Comparison of ENCODE assay signal across 25 cellular contexts in genomic region chr9:91724609-91725505, GRCh38.
A peak's percentile ranks its signal among the peaks of the same experiment; 100 is the strongest.
DNase-seq lines count a peak whose midpoint lies in the region; ATAC-seq, FAIRE-seq and TF ChIP-seq lines count a peak whose summit lies in the region.
"Had no signal": no experiment of that assay in that cellular context is flagged by ENCODE, and none has a peak within 500 bp of the region (broad histone marks: within the 10 kb centered on the region; RNA-seq: fewer than 3 reads in every experiment).

No MANE protein-coding gene starts in this region.

- TF ChIP-seq POLR2A in HepG2 (IDR thresholded peaks at IDR 0.05; ENCODE audit: insufficient read depth in 1 of 2, low read depth in 2 of 2, low read length in 2 of 2) (no peak), right lobe of liver (IDR thresholded peaks at IDR 0.05) (no peak), testis (IDR thresholded peaks at IDR 0.05) (no peak), erythroblast (IDR thresholded peaks at IDR 0.05; ENCODE audit: low read length) (no peak)

- H3K79me2 ChIP-seq in HepG2 (ENCODE audit: insufficient read depth, low read length) (no peaks in the 10 kb centered on the region), osteoblast (ENCODE audit: insufficient read depth, low read length) (no peaks in the 10 kb centered on the region)

- intact Hi-C loops in HepG2 (cut with micrococcal nuclease; ENCODE audit: unreplicated experiment): no loop called here
- intact Hi-C loops in right lobe of liver (cut with DNase I): loop anchor here (5.0 to 10.0 kb wide), 2 partner anchors 810 to 813 kb away; no protein-coding TSS in a partner anchor
- intact Hi-C loops in sciatic nerve (cut with DNase I): loop anchor here (10.0 kb wide), 1 partner anchor 810 kb away; no protein-coding TSS in a partner anchor
- intact Hi-C loops in testis (cut with DNase I; ENCODE audit: low total_unique reads): no loop called here

- H3K4me3 ChIP-seq in HepG2 (replicated peaks in 1 of 3; ENCODE audit: insufficient read depth in 1 of 3, low read depth in 2 of 3, low read length in 3 of 3) (no peak overlapping the region), right lobe of liver (no peak overlapping the region), osteoblast (ENCODE audit: insufficient read depth, low read length) (no peak overlapping the region), testis (no peak overlapping the region)
- H3K4me3 ChIP-seq: BLaER1, GM12878, GM23248 had no signal

- no peaks in the 10 kb centered on the region for H3K9me3 ChIP-seq in HepG2 (ENCODE audit: low read length)
- H3K9me3 ChIP-seq in right lobe of liver: no peaks in the 10 kb centered on the region
- no peaks in the 10 kb centered on the region for H3K9me3 ChIP-seq in osteoblast (ENCODE audit: low read depth, low read length)
- no peaks in the 10 kb centered on the region for H3K9me3 ChIP-seq in testis
- H3K9me3 ChIP-seq: BLaER1 had no signal

- in situ Hi-C loops in HepG2 (cut with HindIII; ENCODE audit: extremely low pct_ligation_motif_present, low pct_unique_long_range_greater_than_20kb): no loop called here

- no peak overlapping the region for H3K9ac ChIP-seq in HepG2 (ENCODE audit: insufficient read depth, low read depth, low read length)
- H3K9ac ChIP-seq: BLaER1, GM23248 had no signal

- H2AFZ ChIP-seq in HepG2 (ENCODE audit: low read length) (no peak overlapping the region), osteoblast (ENCODE audit: low read length) (no peak overlapping the region)
- H2AFZ ChIP-seq: GM23248 had no signal

- DNase-seq in HepG2 (ENCODE audit: low spot score): no peak
- DNase-seq in right lobe of liver: no peak
- peak; percentile 66 for DNase-seq in osteoblast (ENCODE audit: insufficient read length, low spot score, missing footprints)
- peak; percentile 19 for DNase-seq in sciatic nerve (ENCODE audit: low spot score)
- DNase-seq in testis: no peak
- no peak for DNase-seq in UCSD-AML1 (lab: John Stamatoyannopoulos, UW; ENCODE audit: unreplicated experiment)
- DNase-seq in erythroblast (lab: John Stamatoyannopoulos, UW): no peak
- DNase-seq: CD4-positive, CD25-positive, alpha-beta regulatory T cell; CD8-positive, alpha-beta T cell; DMS 273 treated with DMSO at 0.1 percent for 48 hours; DMS79; EL; GDM1; GM23248; H9 had no signal

- TF ChIP-seq RAD21 in HepG2 (CRISPR knock-in tag; IDR thresholded peaks at IDR 0.05): no peak

- no peak for FAIRE-seq in HepG2 (lab: Jason Lieb, UNC)
- FAIRE-seq: A204.1, D721Med, GM12878, GM19239, H1 had no signal

- H4K20me1 ChIP-seq in HepG2 (ENCODE audit: insufficient read depth, low read length): no peaks in the 10 kb centered on the region
- no peaks in the 10 kb centered on the region for H4K20me1 ChIP-seq in osteoblast (ENCODE audit: insufficient read depth, low read length)
- H4K20me1 ChIP-seq: BLaER1 had no signal

- TF ChIP-seq CTCF in HepG2 (CRISPR knock-in tag; IDR thresholded peaks at IDR 0.05) (no peak), right lobe of liver (IDR thresholded peaks at IDR 0.05) (no peak), osteoblast (IDR thresholded peaks at IDR 0.05; ENCODE audit: extremely low read depth, low read depth, low read length) (no peak), testis (IDR thresholded peaks at IDR 0.05) (no peak)

- CTCF ChIA-PET in HepG2 (lab: Yijun Ruan, JAX; ENCODE audit: low intra/inter-chr PET ratio, low total read pairs): no interaction called here

- 0 out of 2 replicates have a peak, but pooled peaks cover 8% of the 10 kb centered on the region for H3K4me1 ChIP-seq in HepG2 (ENCODE audit: insufficient read depth, low read length)
- peaks cover 0 to 4% (median 0%) of the 10 kb centered on the region in 4 donors for H3K4me1 ChIP-seq in right lobe of liver
- H3K4me1 ChIP-seq in osteoblast (ENCODE audit: insufficient read depth, low read length): no peaks in the 10 kb centered on the region
- H3K4me1 ChIP-seq in testis: peaks cover 7% of the 10 kb centered on the region
- H3K4me1 ChIP-seq: BLaER1 had no signal

- ATAC-seq in HepG2: no peak
- no peak for ATAC-seq in right lobe of liver
- ATAC-seq in sciatic nerve: no peak
- ATAC-seq in HG03196 (IDR thresholded peaks at IDR 0.05; ENCODE audit: unreplicated experiment): no peak
- ATAC-seq: CD8-positive, alpha-beta T cell; GM12878; HCT116 had no signal

- TF ChIP-seq EP300 in HepG2 (IDR thresholded peaks at IDR 0.05; ENCODE audit: low read depth in 2 of 2, low read length in 2 of 2) (no peak), HepG2 (CRISPR knock-in tag; IDR thresholded peaks at IDR 0.05; ENCODE audit: borderline replicate concordance) (no peak)

- POLR2A ChIA-PET in HepG2 (lab: Yijun Ruan, JAX): no interaction called here

- WGBS in HepG2 (ENCODE audit: low lambda C conversion rate): 53% methylated on average over 28 of the region's 43 CpGs
- 100% methylated on average over 2 of the region's 43 CpGs for WGBS in right lobe of liver (ENCODE audit: insufficient coverage, low coverage, low lambda C conversion rate, missing lambda C conversion rate)
- 93 to 95% methylated on average over 17 to 43 of the region's 43 CpGs for WGBS in testis, 2 donors

- H3K36me3 ChIP-seq in HepG2 (replicated peaks in 1 of 2; ENCODE audit: control insufficient read depth in 1 of 2, insufficient read depth in 2 of 2, low read length in 2 of 2): no peaks in the 10 kb centered on the region
- H3K36me3 ChIP-seq in right lobe of liver: no peaks in the 10 kb centered on the region
- H3K36me3 ChIP-seq in osteoblast (ENCODE audit: insufficient read depth, low read length): no peaks in the 10 kb centered on the region
- no peaks in the 10 kb centered on the region for H3K36me3 ChIP-seq in testis (ENCODE audit: low read depth, missing control alignments)
- H3K36me3 ChIP-seq: BLaER1 had no signal

- H3K27ac ChIP-seq in HepG2 (ENCODE audit: extremely low read length, insufficient read depth, low read length) (no peak overlapping the region), right lobe of liver (no peak overlapping the region), osteoblast (ENCODE audit: low read depth, low read length) (no peak overlapping the region), testis (no peak overlapping the region)
- H3K27ac ChIP-seq: 22Rv1, BLaER1, C4-2B, GM23248 had no signal

- BruUV-seq in HepG2 (replicated peaks; lab: Mats Ljungman, UMichigan): no TSS peak

- H3K4me2 ChIP-seq in HepG2 (ENCODE audit: low read depth, low read length) (no peak overlapping the region), osteoblast (ENCODE audit: insufficient read depth, low read length) (no peak overlapping the region)
- H3K4me2 ChIP-seq: BLaER1 had no signal

- H3K27me3 ChIP-seq in HepG2 (ENCODE audit: control insufficient read depth in 1 of 2, insufficient read depth in 2 of 2, low read length in 2 of 2) (peaks cover 4 to 32% of the 10 kb centered on the region in 2 experiments; a peak in 4 of 5 replicates), right lobe of liver (no peaks in the 10 kb centered on the region), osteoblast (ENCODE audit: insufficient read depth, low read length) (no peaks in the 10 kb centered on the region), testis (no peaks in the 10 kb centered on the region)
- H3K27me3 ChIP-seq: BLaER1 had no signal

TF ChIP-seq in HepG2, 621 proteins besides CTCF, POLR2A, EP300 and RAD21:
- TF ChIP-seq MNT (IDR thresholded peaks at IDR 0.05) (peak; percentile 32; the same call in 1 of the 2 replicates), ZNF260 (CRISPR knock-in tag; IDR thresholded peaks at IDR 0.05; ENCODE audit: borderline replicate concordance, low read depth) (no peak), HNRNPH1 (optimal IDR thresholded peaks at IDR 0.05; ENCODE audit: low read depth, low read length) (no peak)
TF ChIP-seq in HepG2: peak in this region for 1.

Comparison
In these comparisons a context has a peak if more than half of its experiments do, and no peak if none do; other contexts are left out.
1. intact Hi-C loops: an anchor here in right lobe of liver (5.0 to 10.0 kb wide) and sciatic nerve (10.0 kb wide); none called in HepG2 and testis.
2. DNase-seq: peak in osteoblast (single experiment) and sciatic nerve (single experiment); none in HepG2 (single experiment), right lobe of liver (0 of 3), testis (single experiment), UCSD-AML1 (single experiment) and erythroblast (0 of 2).